16 cellular contexts compared by ENCODE assay signal in the genomic region with DNA sequence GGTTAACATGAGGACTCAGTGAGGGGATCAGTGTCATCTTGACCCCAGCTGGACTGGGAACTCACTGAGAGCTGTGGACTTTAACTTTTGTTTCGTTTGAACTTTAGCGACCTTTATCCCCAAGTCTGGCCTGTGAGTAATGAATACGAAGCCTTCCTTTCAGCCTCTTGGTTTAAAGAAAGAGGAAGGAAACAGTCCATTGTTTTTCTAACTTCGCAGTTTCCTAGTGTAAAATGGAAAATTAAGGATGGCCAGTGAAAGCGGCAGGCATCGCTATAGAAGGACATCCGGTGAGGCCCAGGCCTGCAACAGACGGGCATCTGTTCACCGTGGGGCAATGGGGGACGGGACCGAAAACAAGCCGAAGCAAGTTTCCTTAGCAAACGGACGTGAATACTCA. TPM values are rescaled to one million over a fixed set of nuclear protein-coding genes. Genes with fewer than 3 reads are reported as not detected.
DNase-seq lines count a peak whose midpoint lies in the region; ATAC-seq and TF ChIP-seq lines count a peak whose summit lies in the region.
"Had no signal": no experiment of that assay in that cellular context is flagged by ENCODE, and none has a peak within 500 bp of the region (broad histone marks: within the 10 kb centered on the region; RNA-seq: fewer than 3 reads in every experiment).

No MANE protein-coding gene starts in this region.

- intact Hi-C loops in naive thymus-derived CD4-positive, alpha-beta T cell (cut with micrococcal nuclease) = no loop called here
- intact Hi-C loops in upper lobe of right lung (cut with DNase I) = no loop called here

- no peaks in the 10 kb centered on the region for H3K27me3 ChIP-seq in naive thymus-derived CD4-positive, alpha-beta T cell (ENCODE audit: control insufficient read depth in 2 of 2, insufficient read depth in 2 of 2, low read length in 2 of 2)
- H3K27me3 ChIP-seq in upper lobe of right lung = no peaks in the 10 kb centered on the region

- peak; percentile 36 for ATAC-seq in esophagus mucosa
- ATAC-seq in naive thymus-derived CD4-positive, alpha-beta T cell = peak; percentile 56
- peak; percentile 71 for ATAC-seq in upper lobe of right lung
- ATAC-seq: Panc1 had no signal

- H3K4me1 ChIP-seq in naive thymus-derived CD4-positive, alpha-beta T cell (ENCODE audit: control insufficient read depth in 2 of 2, insufficient read depth in 2 of 2, low read length in 2 of 2) = peaks cover 12 to 13% of the 10 kb centered on the region in 2 donors
- no peaks in the 10 kb centered on the region for H3K4me1 ChIP-seq in upper lobe of right lung

- no peaks in the 10 kb centered on the region for H3K9me3 ChIP-seq in naive thymus-derived CD4-positive, alpha-beta T cell (ENCODE audit: control insufficient read depth in 2 of 3, low read length in 3 of 3)
- no peaks in the 10 kb centered on the region for H3K9me3 ChIP-seq in upper lobe of right lung

- CTCF ChIA-PET in naive thymus-derived CD4-positive, alpha-beta T cell (lab: Charles Lee) = interaction anchor here (1.1 to 1.2 kb wide), 2 partner anchors 20 to 48 kb away, joined by 3 read pairs; no protein-coding TSS in a partner anchor

- H3K9me3 Mint-ChIP-seq in naive thymus-derived CD4-positive, alpha-beta T cell = peaks cover 0 to 3% (median 0%) of the 10 kb centered on the region in 11 donors
- peaks cover 2% of the 10 kb centered on the region for H3K9me3 Mint-ChIP-seq in chondrocyte (ENCODE audit: low read depth)
- H3K9me3 Mint-ChIP-seq: stimulated activated naive CD8-positive, alpha-beta T cell treated with anti-CD3 and anti-CD28 coated beads, Interleukin-15, Interleukin-2, amounts not matched to agents 100 ng/mL and 50 ng/mL, for 24 hours; T-helper 1 cell treated with Interleukin-12 subunit alpha and Interleukin-12 subunit beta and Interleukin-4 antibody, amounts not matched to agents 30 μg/mL and 1 μg/mL, for 36 hours had no signal

- peaks cover 0 to 3% (median 0%) of the 10 kb centered on the region in 5 donors for H3K27me3 Mint-ChIP-seq in naive thymus-derived CD4-positive, alpha-beta T cell
- H3K27me3 Mint-ChIP-seq in chondrocyte (ENCODE audit: low read depth) = no peaks in the 10 kb centered on the region
- H3K27me3 Mint-ChIP-seq: activated CD4-positive, alpha-beta T cell treated with anti-CD3 and anti-CD28 coated beads for 36 hours had no signal

- no peak overlapping the region for H3K27ac Mint-ChIP-seq in naive thymus-derived CD4-positive, alpha-beta T cell
- no peak overlapping the region for H3K27ac Mint-ChIP-seq in chondrocyte (ENCODE audit: unreplicated experiment)
- H3K27ac Mint-ChIP-seq: activated CD4-positive, alpha-beta T cell treated with anti-CD3 and anti-CD28 coated beads for 36 hours; stimulated activated naive CD8-positive, alpha-beta T cell treated with anti-CD3 and anti-CD28 coated beads, Interleukin-15, Interleukin-2, amounts not matched to agents 100 ng/mL and 50 ng/mL, for 24 hours; T-helper 1 cell treated with Interleukin-12 subunit alpha and Interleukin-12 subunit beta and Interleukin-4 antibody, amounts not matched to agents 30 μg/mL and 1 μg/mL, for 36 hours had no signal

- POLR2A ChIA-PET in naive thymus-derived CD4-positive, alpha-beta T cell (lab: Charles Lee) = interaction anchor here (0.5 to 1.6 kb wide), 4 partner anchors 9 to 123 kb away, joined by 3 to 6 read pairs (median 3); a partner anchor contains a TSS

- H3K27ac ChIP-seq in naive thymus-derived CD4-positive, alpha-beta T cell (ENCODE audit: low read depth, low read length) = no peak overlapping the region
- H3K27ac ChIP-seq in upper lobe of right lung = no peak overlapping the region
- H3K27ac ChIP-seq: 22Rv1 had no signal

- H3K4me3 Mint-ChIP-seq in naive thymus-derived CD4-positive, alpha-beta T cell = no peak overlapping the region
- no peak overlapping the region for H3K4me3 Mint-ChIP-seq in chondrocyte (ENCODE audit: unreplicated experiment)
- H3K4me3 Mint-ChIP-seq: activated CD4-positive, alpha-beta T cell treated with anti-CD3 and anti-CD28 coated beads for 36 hours; stimulated activated naive CD8-positive, alpha-beta T cell treated with anti-CD3 and anti-CD28 coated beads, Interleukin-15, Interleukin-2, amounts not matched to agents 100 ng/mL and 50 ng/mL, for 24 hours; T-helper 1 cell treated with Interleukin-12 subunit alpha and Interleukin-12 subunit beta and Interleukin-4 antibody, amounts not matched to agents 30 μg/mL and 1 μg/mL, for 36 hours had no signal

- H3K36me3 ChIP-seq in naive thymus-derived CD4-positive, alpha-beta T cell (ENCODE audit: control insufficient read depth in 2 of 3, insufficient read depth in 3 of 3, low read length in 3 of 3) = no peaks in the 10 kb centered on the region
- no peaks in the 10 kb centered on the region for H3K36me3 ChIP-seq in upper lobe of right lung

- no peak overlapping the region for H3K4me3 ChIP-seq in naive thymus-derived CD4-positive, alpha-beta T cell (ENCODE audit: low read length)
- no peak overlapping the region for H3K4me3 ChIP-seq in upper lobe of right lung

- peaks cover 0 to 4% (median 0%) of the 10 kb centered on the region in 5 donors for H3K36me3 Mint-ChIP-seq in naive thymus-derived CD4-positive, alpha-beta T cell
- no peaks in the 10 kb centered on the region for H3K36me3 Mint-ChIP-seq in chondrocyte (ENCODE audit: low read depth)

- peak; percentile 18 for DNase-seq in SKM-1 treated with dmso at 0.1 percent for 144 hours (lab: John Stamatoyannopoulos, UW; ENCODE audit: unreplicated experiment)
- no peak for DNase-seq in SKM-1 (lab: John Stamatoyannopoulos, UW; ENCODE audit: unreplicated experiment)
- no peak for DNase-seq in naive thymus-derived CD4-positive, alpha-beta T cell
- DNase-seq in upper lobe of right lung = no peak
- no peak for DNase-seq in chondrocyte (ENCODE audit: low spot score)
- DNase-seq in putamen (ENCODE audit: low spot score) = no peak
- no peak for DNase-seq in stimulated activated CD4-positive, alpha-beta T cell treated with anti-CD3 and anti-CD28 coated beads, Interleukin-4, amount 100 ng/mL, for 4 hours
- DNase-seq: activated CD4-positive, alpha-beta T cell treated with anti-CD3 and anti-CD28 coated beads for 36 hours; IMR-90; NCI-H1436 treated with DMSO at 0.1 percent for 48 hours; retina had no signal

- peaks cover 11 to 20% (median 13%) of the 10 kb centered on the region in 7 donors for H3K4me1 Mint-ChIP-seq in naive thymus-derived CD4-positive, alpha-beta T cell
- H3K4me1 Mint-ChIP-seq in chondrocyte (ENCODE audit: low read depth) = peaks cover 16% of the 10 kb centered on the region

- TF ChIP-seq CTCF in upper lobe of right lung (IDR thresholded peaks at IDR 0.05) (no peak), chondrocyte (IDR thresholded peaks at IDR 0.05) (no peak)

RNA-seq across cellular contexts. Expression of a gene that starts 44.1 kb away (rescaled TPM):
- 10.0 TPM for total RNA-seq in esophagus mucosa
- total RNA-seq in naive thymus-derived CD4-positive, alpha-beta T cell = 10 to 100 TPM in 4 of 5 experiments, 1 to 10 TPM in 1; 9.8 to 21.3 (median 15.6) TPM
- polyA plus RNA-seq in naive thymus-derived CD4-positive, alpha-beta T cell = 1 to 10 TPM; 2.0 to 2.3 TPM
- total RNA-seq in upper lobe of right lung = 16.5 TPM
- 27.8 to 35.8 TPM (median 29.1 TPM) in 3 replicates for total RNA-seq in chondrocyte

RNA-seq across cellular contexts. Expression of a gene that starts 55.8 kb away (rescaled TPM):
- total RNA-seq in esophagus mucosa = 0.96 TPM
- total RNA-seq in naive thymus-derived CD4-positive, alpha-beta T cell = 10 to 100 TPM in 2 of 5 experiments, 1 to 10 TPM in 1, under 1 TPM in 2; 0.46 to 14.2 (median 2.7) TPM
- polyA plus RNA-seq in naive thymus-derived CD4-positive, alpha-beta T cell = under 1 TPM in 1 of 2 donors, not detected in 1; 0.15 TPM
- total RNA-seq in upper lobe of right lung = 41.4 TPM
- total RNA-seq in chondrocyte = 11.7 to 17.8 TPM (median 11.9 TPM) in 3 replicates
